In genomic region chr11:38006466-38006865, GRCh38 we compare ENCODE assay signal across 8 cellular contexts.
"Had no signal": no experiment of that assay in that cellular context is flagged by ENCODE, and none has a peak within 500 bp of the region (broad histone marks: within the 10 kb centered on the region; RNA-seq: fewer than 3 reads in every experiment).

No MANE protein-coding gene starts in this region.

- DNase-seq: H7, HFFc6, KBM-7 had no signal

- H3K9me3 ChIP-seq: HAP-1 had no signal

- ATAC-seq: GM23338, HCT116, HepG2 had no signal

- FAIRE-seq: HepG2 had no signal

- H3K4me3 ChIP-seq: GM23338, HAP-1 had no signal

- H3K27ac ChIP-seq: HL-60 had no signal

- H3K36me3 ChIP-seq: HAP-1 had no signal

- H3K4me1 ChIP-seq: HAP-1 had no signal
